ENCODE assay signal across 1 cellular context in genomic region chr3:119657887-119658702, GRCh38.
TF ChIP-seq lines count a peak whose summit lies in the region.

No MANE protein-coding gene starts in this region.

TF ChIP-seq in HepG2, 621 proteins besides CTCF, POLR2A, EP300 and RAD21:
- TF ChIP-seq HDAC1 (CRISPR knock-in tag; IDR thresholded peaks at IDR 0.05) (no peak), ATF1 (CRISPR knock-in tag; IDR thresholded peaks at IDR 0.05) (no peak), ZNF619 (CRISPR knock-in tag; IDR thresholded peaks at IDR 0.05) (no peak), ZNF776 (CRISPR knock-in tag; IDR thresholded peaks at IDR 0.05) (no peak), ZNF547 (CRISPR knock-in tag; IDR thresholded peaks at IDR 0.05) (no peak), NFYB (CRISPR knock-in tag; IDR thresholded peaks at IDR 0.05) (no peak), ZBTB43 (CRISPR knock-in tag; conservative IDR thresholded peaks at IDR 0.05) (no peak), BCL6 (CRISPR knock-in tag; IDR thresholded peaks at IDR 0.05) (no peak), SNAPC4 (CRISPR knock-in tag; IDR thresholded peaks at IDR 0.05) (no peak), ZNF577 (CRISPR knock-in tag; IDR thresholded peaks at IDR 0.05; ENCODE audit: borderline replicate concordance, low read depth) (no peak), ZNF768 (CRISPR knock-in tag; IDR thresholded peaks at IDR 0.05) (no peak), PLRG1 (conservative IDR thresholded peaks at IDR 0.05) (no peak)
